1 cellular context compared by ENCODE assay signal in the genomic region with DNA sequence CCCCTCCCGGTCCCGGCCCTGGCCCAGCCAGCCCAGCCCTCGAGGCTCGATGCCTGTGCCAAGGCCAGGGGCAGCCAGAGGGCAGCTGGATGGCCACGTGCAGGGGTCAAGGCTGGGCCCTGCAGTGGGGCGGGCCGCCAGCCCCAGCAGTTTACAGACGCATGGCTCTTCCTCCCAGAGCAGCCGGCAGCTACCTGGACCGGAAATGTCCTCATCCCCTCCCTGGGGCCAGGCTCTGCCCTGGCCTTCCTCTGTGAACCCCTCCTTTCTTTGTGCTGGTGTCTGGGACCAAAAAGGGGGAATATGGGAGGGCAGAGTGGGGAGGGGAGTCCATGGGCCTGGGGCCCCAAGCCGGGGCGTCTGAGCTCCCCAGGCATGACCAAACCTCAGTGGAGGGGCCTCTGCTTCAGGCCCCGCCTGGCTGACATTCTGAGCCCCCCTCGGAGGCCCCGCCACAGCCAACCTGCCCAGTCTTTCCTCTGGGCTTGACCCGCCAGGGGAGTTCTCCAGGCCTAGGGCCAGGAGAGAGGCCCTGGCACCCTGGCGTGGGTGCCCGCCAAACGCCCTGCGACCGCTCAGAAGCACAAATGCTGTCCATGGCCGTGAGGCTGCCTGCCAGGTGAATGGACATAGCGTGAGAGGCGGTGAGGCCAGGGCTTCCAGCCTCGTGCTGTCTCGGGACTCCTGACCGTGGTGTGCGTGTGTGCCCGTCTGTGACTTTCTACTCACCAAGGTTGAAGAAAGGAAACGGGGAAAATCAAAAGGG.
TF ChIP-seq lines count a peak whose summit lies in the region.

No MANE protein-coding gene starts in this region.

TF ChIP-seq in HepG2, 621 proteins besides CTCF, POLR2A, EP300 and RAD21 (continued from another document and continues in another):
- TF ChIP-seq, protein P1, sequence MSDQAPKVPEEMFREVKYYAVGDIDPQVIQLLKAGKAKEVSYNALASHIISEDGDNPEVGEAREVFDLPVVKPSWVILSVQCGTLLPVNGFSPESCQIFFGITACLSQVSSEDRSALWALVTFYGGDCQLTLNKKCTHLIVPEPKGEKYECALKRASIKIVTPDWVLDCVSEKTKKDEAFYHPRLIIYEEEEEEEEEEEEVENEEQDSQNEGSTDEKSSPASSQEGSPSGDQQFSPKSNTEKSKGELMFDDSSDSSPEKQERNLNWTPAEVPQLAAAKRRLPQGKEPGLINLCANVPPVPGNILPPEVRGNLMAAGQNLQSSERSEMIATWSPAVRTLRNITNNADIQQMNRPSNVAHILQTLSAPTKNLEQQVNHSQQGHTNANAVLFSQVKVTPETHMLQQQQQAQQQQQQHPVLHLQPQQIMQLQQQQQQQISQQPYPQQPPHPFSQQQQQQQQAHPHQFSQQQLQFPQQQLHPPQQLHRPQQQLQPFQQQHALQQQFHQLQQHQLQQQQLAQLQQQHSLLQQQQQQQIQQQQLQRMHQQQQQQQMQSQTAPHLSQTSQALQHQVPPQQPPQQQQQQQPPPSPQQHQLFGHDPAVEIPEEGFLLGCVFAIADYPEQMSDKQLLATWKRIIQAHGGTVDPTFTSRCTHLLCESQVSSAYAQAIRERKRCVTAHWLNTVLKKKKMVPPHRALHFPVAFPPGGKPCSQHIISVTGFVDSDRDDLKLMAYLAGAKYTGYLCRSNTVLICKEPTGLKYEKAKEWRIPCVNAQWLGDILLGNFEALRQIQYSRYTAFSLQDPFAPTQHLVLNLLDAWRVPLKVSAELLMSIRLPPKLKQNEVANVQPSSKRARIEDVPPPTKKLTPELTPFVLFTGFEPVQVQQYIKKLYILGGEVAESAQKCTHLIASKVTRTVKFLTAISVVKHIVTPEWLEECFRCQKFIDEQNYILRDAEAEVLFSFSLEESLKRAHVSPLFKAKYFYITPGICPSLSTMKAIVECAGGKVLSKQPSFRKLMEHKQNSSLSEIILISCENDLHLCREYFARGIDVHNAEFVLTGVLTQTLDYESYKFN (CRISPR knock-in tag; conservative IDR thresholded peaks at IDR 0.05), result peak; percentile 83
- TF ChIP-seq, protein P2, sequence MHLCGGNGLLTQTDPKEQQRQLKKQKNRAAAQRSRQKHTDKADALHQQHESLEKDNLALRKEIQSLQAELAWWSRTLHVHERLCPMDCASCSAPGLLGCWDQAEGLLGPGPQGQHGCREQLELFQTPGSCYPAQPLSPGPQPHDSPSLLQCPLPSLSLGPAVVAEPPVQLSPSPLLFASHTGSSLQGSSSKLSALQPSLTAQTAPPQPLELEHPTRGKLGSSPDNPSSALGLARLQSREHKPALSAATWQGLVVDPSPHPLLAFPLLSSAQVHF (CRISPR knock-in tag; IDR thresholded peaks at IDR 0.05), result peak; percentile 91
- TF ChIP-seq, protein P3, sequence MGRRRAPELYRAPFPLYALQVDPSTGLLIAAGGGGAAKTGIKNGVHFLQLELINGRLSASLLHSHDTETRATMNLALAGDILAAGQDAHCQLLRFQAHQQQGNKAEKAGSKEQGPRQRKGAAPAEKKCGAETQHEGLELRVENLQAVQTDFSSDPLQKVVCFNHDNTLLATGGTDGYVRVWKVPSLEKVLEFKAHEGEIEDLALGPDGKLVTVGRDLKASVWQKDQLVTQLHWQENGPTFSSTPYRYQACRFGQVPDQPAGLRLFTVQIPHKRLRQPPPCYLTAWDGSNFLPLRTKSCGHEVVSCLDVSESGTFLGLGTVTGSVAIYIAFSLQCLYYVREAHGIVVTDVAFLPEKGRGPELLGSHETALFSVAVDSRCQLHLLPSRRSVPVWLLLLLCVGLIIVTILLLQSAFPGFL (CRISPR knock-in tag; IDR thresholded peaks at IDR 0.05), result no peak
- TF ChIP-seq KLF11 (CRISPR knock-in tag; IDR thresholded peaks at IDR 0.05) (peak; percentile 96), KLF15 (CRISPR knock-in tag; IDR thresholded peaks at IDR 0.05; ENCODE audit: borderline replicate concordance) (0 out of 2 replicates have a peak, but pooled peaks have one; percentile 16), SSRP1 (CRISPR knock-in tag; IDR thresholded peaks at IDR 0.05) (no peak), ARNT2 (CRISPR knock-in tag; IDR thresholded peaks at IDR 0.05; ENCODE audit: low read depth) (peak; percentile 88; the same call in 1 of the 2 replicates), FOXC1 (CRISPR knock-in tag; IDR thresholded peaks at IDR 0.05; ENCODE audit: borderline replicate concordance) (peak; percentile 83; the same call in 1 of the 2 replicates), PHF5A (CRISPR knock-in tag; IDR thresholded peaks at IDR 0.05; ENCODE audit: low read depth, unreplicated experiment) (peak; percentile 79), ZNF605 (CRISPR knock-in tag; IDR thresholded peaks at IDR 0.05) (peak; percentile 98), ZFP41 (CRISPR knock-in tag; IDR thresholded peaks at IDR 0.05; ENCODE audit: borderline replicate concordance) (peak; percentile 74; the same call in 1 of the 2 replicates), MAF1 (CRISPR knock-in tag; IDR thresholded peaks at IDR 0.05; ENCODE audit: borderline replicate concordance) (0 out of 2 replicates have a peak, but pooled peaks have one; percentile 70), HHEX (CRISPR knock-in tag; IDR thresholded peaks at IDR 0.05) (no peak), ZNF383 (CRISPR knock-in tag; IDR thresholded peaks at IDR 0.05; ENCODE audit: borderline replicate concordance) (no peak), ZNF230 (CRISPR knock-in tag; IDR thresholded peaks at IDR 0.05) (peak; percentile 91; the same call in 1 of the 2 replicates), HIVEP1 (CRISPR knock-in tag; IDR thresholded peaks at IDR 0.05) (peak; percentile 80), ZNF326 (CRISPR knock-in tag; IDR thresholded peaks at IDR 0.05; ENCODE audit: borderline replicate concordance) (peak; percentile 75; the same call in 1 of the 2 replicates), ZBTB7B (CRISPR knock-in tag; IDR thresholded peaks at IDR 0.05) (peak; percentile 72), ZNF337 (CRISPR knock-in tag; IDR thresholded peaks at IDR 0.05; ENCODE audit: borderline replicate concordance, low read depth) (peak; percentile 96; the same call in 1 of the 2 replicates), TRIM24 (CRISPR knock-in tag; IDR thresholded peaks at IDR 0.05) (0 out of 2 replicates have a peak, but pooled peaks have one; percentile 41), ZNF562 (CRISPR knock-in tag; IDR thresholded peaks at IDR 0.05; ENCODE audit: borderline replicate concordance) (no peak), NR2F6 (IDR thresholded peaks at IDR 0.05) (peak; percentile 95), NR2F6 (CRISPR knock-in tag; IDR thresholded peaks at IDR 0.05) (peak; percentile 100), MEIS1 (CRISPR knock-in tag; IDR thresholded peaks at IDR 0.05; ENCODE audit: borderline replicate concordance) (peak; percentile 90; the same call in 1 of the 2 replicates), THYN1 (CRISPR knock-in tag; IDR thresholded peaks at IDR 0.05; ENCODE audit: borderline replicate concordance, low read depth) (no peak), ZNF660 (CRISPR knock-in tag; IDR thresholded peaks at IDR 0.05; ENCODE audit: borderline replicate concordance, low read depth) (no peak), KMT2B (CRISPR knock-in tag; IDR thresholded peaks at IDR 0.05) (no peak; the same call in 1 of the 2 replicates), ZNF569 (CRISPR knock-in tag; IDR thresholded peaks at IDR 0.05; ENCODE audit: borderline replicate concordance) (0 out of 2 replicates have a peak, but pooled peaks have one; percentile 2), YEATS2 (CRISPR knock-in tag; IDR thresholded peaks at IDR 0.05; ENCODE audit: borderline replicate concordance) (peak; percentile 72; the same call in 1 of the 2 replicates), U2AF1 (optimal IDR thresholded peaks at IDR 0.05; ENCODE audit: low read depth, low read length) (no peak), ZNF207 (IDR thresholded peaks at IDR 0.05; ENCODE audit: borderline replicate concordance) (no peak)
- TF ChIP-seq, protein P4, sequence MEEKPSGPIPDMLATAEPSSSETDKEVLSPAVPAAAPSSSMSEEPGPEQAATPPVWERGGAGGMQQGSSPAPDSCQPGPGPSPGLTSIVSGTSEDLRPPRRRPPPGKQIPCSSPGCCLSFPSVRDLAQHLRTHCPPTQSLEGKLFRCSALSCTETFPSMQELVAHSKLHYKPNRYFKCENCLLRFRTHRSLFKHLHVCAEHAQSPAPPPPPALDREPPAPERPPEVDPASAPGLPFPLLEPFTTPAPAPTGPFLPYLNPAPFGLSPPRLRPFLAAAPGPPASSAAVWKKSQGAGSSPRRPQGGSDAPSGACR (CRISPR knock-in tag; IDR thresholded peaks at IDR 0.05), result peak; percentile 95
- TF ChIP-seq, protein P5, sequence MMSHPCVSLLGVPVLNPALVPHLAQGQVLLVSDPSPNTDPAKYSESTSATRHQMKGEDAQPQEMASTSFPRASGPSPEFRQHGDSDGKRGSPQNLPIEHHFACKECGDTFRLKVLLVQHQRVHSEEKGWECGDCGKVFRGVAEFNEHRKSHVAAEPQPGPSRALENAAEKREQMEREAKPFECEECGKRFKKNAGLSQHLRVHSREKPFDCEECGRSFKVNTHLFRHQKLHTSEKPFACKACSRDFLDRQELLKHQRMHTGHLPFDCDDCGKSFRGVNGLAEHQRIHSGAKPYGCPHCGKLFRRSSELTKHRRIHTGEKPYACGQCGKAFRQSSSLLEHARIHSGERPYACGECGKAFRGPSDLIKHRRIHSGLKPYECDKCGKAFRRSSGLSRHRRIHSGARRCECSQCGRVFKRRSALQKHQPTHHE (CRISPR knock-in tag; IDR thresholded peaks at IDR 0.05; ENCODE audit: borderline replicate concordance), result 0 out of 2 replicates have a peak, but pooled peaks have one; percentile 11
- TF ChIP-seq, protein P6, sequence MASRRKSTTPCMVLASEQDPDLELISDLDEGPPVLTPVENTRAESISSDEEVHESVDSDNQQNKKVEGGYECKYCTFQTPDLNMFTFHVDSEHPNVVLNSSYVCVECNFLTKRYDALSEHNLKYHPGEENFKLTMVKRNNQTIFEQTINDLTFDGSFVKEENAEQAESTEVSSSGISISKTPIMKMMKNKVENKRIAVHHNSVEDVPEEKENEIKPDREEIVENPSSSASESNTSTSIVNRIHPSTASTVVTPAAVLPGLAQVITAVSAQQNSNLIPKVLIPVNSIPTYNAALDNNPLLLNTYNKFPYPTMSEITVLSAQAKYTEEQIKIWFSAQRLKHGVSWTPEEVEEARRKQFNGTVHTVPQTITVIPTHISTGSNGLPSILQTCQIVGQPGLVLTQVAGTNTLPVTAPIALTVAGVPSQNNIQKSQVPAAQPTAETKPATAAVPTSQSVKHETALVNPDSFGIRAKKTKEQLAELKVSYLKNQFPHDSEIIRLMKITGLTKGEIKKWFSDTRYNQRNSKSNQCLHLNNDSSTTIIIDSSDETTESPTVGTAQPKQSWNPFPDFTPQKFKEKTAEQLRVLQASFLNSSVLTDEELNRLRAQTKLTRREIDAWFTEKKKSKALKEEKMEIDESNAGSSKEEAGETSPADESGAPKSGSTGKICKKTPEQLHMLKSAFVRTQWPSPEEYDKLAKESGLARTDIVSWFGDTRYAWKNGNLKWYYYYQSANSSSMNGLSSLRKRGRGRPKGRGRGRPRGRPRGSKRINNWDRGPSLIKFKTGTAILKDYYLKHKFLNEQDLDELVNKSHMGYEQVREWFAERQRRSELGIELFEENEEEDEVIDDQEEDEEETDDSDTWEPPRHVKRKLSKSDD (CRISPR knock-in tag; IDR thresholded peaks at IDR 0.05; ENCODE audit: low read depth), result peak; percentile 64; the same call in 1 of the 2 replicates
- TF ChIP-seq, protein P7, sequence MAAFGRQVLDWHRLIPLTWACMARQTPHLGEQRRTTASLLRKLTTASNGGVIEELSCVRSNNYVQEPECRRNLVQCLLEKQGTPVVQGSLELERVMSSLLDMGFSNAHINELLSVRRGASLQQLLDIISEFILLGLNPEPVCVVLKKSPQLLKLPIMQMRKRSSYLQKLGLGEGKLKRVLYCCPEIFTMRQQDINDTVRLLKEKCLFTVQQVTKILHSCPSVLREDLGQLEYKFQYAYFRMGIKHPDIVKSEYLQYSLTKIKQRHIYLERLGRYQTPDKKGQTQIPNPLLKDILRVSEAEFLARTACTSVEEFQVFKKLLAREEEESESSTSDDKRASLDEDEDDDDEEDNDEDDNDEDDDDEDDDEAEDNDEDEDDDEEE (CRISPR knock-in tag; IDR thresholded peaks at IDR 0.05), result peak; percentile 16
- TF ChIP-seq, protein P8, sequence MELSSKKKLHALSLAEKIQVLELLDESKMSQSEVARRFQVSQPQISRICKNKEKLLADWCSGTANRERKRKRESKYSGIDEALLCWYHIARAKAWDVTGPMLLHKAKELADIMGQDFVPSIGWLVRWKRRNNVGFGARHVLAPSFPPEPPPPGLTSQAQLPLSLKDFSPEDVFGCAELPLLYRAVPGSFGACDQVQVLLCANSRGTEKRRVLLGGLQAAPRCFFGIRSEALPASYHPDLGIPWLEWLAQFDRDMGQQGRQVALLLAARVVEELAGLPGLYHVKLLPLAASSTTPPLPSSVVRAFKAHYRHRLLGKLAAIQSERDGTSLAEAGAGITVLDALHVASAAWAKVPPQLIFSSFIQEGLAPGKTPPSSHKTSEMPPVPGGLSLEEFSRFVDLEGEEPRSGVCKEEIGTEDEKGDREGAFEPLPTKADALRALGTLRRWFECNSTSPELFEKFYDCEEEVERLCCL (CRISPR knock-in tag; IDR thresholded peaks at IDR 0.05; ENCODE audit: borderline replicate concordance), result peak; percentile 88; the same call in 1 of the 2 replicates
- TF ChIP-seq, protein P9, sequence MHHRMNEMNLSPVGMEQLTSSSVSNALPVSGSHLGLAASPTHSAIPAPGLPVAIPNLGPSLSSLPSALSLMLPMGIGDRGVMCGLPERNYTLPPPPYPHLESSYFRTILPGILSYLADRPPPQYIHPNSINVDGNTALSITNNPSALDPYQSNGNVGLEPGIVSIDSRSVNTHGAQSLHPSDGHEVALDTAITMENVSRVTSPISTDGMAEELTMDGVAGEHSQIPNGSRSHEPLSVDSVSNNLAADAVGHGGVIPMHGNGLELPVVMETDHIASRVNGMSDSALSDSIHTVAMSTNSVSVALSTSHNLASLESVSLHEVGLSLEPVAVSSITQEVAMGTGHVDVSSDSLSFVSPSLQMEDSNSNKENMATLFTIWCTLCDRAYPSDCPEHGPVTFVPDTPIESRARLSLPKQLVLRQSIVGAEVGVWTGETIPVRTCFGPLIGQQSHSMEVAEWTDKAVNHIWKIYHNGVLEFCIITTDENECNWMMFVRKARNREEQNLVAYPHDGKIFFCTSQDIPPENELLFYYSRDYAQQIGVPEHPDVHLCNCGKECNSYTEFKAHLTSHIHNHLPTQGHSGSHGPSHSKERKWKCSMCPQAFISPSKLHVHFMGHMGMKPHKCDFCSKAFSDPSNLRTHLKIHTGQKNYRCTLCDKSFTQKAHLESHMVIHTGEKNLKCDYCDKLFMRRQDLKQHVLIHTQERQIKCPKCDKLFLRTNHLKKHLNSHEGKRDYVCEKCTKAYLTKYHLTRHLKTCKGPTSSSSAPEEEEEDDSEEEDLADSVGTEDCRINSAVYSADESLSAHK (CRISPR knock-in tag; IDR thresholded peaks at IDR 0.05; ENCODE audit: borderline replicate concordance), result no peak
